Comparison of ENCODE assay signal across 8 cellular contexts in genomic region chr1:28249013-28249870, GRCh38. TPM values are rescaled to one million over a fixed set of nuclear protein-coding genes. Genes with fewer than 3 reads are reported as not detected.
DNase-seq lines count a peak whose midpoint lies in the region; ATAC-seq lines count a peak whose summit lies in the region.

No MANE protein-coding gene starts in this region.

- peaks cover 46% of the 10 kb centered on the region for H3K4me1 Mint-ChIP-seq in activated naive CD4-positive, alpha-beta T cell treated with anti-CD3 and anti-CD28 coated beads for 36 hours (ENCODE audit: low read depth)

- peak overlapping the region; percentile 56 for H3K4me3 Mint-ChIP-seq in activated naive CD4-positive, alpha-beta T cell treated with anti-CD3 and anti-CD28 coated beads for 36 hours

- DNase-seq in stimulated activated naive CD4-positive, alpha-beta T cell treated with Interleukin-2 at 50 U/mL for 16 hours (lab: John Stamatoyannopoulos, UW): peak; percentile 24
- DNase-seq in stimulated activated naive CD4-positive, alpha-beta T cell (lab: John Stamatoyannopoulos, UW): no peak
- DNase-seq in NCI-H2196 (lab: John Stamatoyannopoulos, UW; ENCODE audit: unreplicated experiment) (peak; percentile 55), glomerular visceral epithelial cell (ENCODE audit: extremely low spot score) (peak; percentile 79), renal cortical epithelial cell (ENCODE audit: low read depth) (peak; percentile 95)
- peak; percentile 71 for DNase-seq in activated naive CD4-positive, alpha-beta T cell treated with anti-CD3 and anti-CD28 coated beads for 36 hours

- ATAC-seq in GM21526 (IDR thresholded peaks at IDR 0.05; ENCODE audit: low FRiP score, unreplicated experiment): no peak
- no peak for ATAC-seq in HG03095 (IDR thresholded peaks at IDR 0.05; ENCODE audit: unreplicated experiment)

- H3K9me3 Mint-ChIP-seq in activated naive CD4-positive, alpha-beta T cell treated with anti-CD3 and anti-CD28 coated beads for 36 hours: no peaks in the 10 kb centered on the region

- CTCF ChIA-PET in activated naive CD4-positive, alpha-beta T cell treated with anti-CD3 and anti-CD28 coated beads for 36 hours (lab: Charles Lee): interaction anchor here (0.6 to 2.8 kb wide), 34 partner anchors 10 to 355 kb away, joined by 3 to 50 read pairs (median 4); partner anchors contain the start of genes ATP5IF1, EYA3, MED18 and SESN2

- no peaks in the 10 kb centered on the region for H3K27me3 Mint-ChIP-seq in activated naive CD4-positive, alpha-beta T cell treated with anti-CD3 and anti-CD28 coated beads for 36 hours (ENCODE audit: low read depth)

- intact Hi-C loops in activated naive CD4-positive, alpha-beta T cell treated with anti-CD3 and anti-CD28 coated beads for 36 hours (cut with micrococcal nuclease): loop anchor here (1.0 to 5.0 kb wide), 6 partner anchors 10 to 638 kb away; partner anchors contain the start of genes GMEB1, SESN2 and YTHDF2

- H3K27ac Mint-ChIP-seq in activated naive CD4-positive, alpha-beta T cell treated with anti-CD3 and anti-CD28 coated beads for 36 hours: peak overlapping the region; percentile 97

- no peaks in the 10 kb centered on the region for H3K36me3 Mint-ChIP-seq in activated naive CD4-positive, alpha-beta T cell treated with anti-CD3 and anti-CD28 coated beads for 36 hours (ENCODE audit: low read depth)

RNA-seq across cellular contexts. Expression of gene SESN2, which starts 10.1 kb away (rescaled TPM):
- 10 to 100 TPM; 46.2 to 46.9 TPM for total RNA-seq in activated naive CD4-positive, alpha-beta T cell treated with anti-CD3 and anti-CD28 coated beads for 36 hours
- 35.4 and 42.1 TPM in 2 replicates for total RNA-seq in renal cortical epithelial cell

RNA-seq across cellular contexts. Expression of gene ATP5IF1, which starts 13.3 kb away (rescaled TPM):
- 100 to 1,000 TPM; 182 to 185 TPM for total RNA-seq in activated naive CD4-positive, alpha-beta T cell treated with anti-CD3 and anti-CD28 coated beads for 36 hours
- total RNA-seq in renal cortical epithelial cell: 168 and 205 TPM in 2 replicates

RNA-seq across cellular contexts. Expression of gene DNAJC8, which starts 16.4 kb away (rescaled TPM):
- 100 to 1,000 TPM; 113 to 115 TPM for total RNA-seq in activated naive CD4-positive, alpha-beta T cell treated with anti-CD3 and anti-CD28 coated beads for 36 hours
- total RNA-seq in renal cortical epithelial cell: 70.0 and 71.1 TPM in 2 replicates

Comparison
In these comparisons a context has a peak if more than half of its experiments do, and no peak if none do; other contexts are left out.
1. DNase-seq: peak in stimulated activated naive CD4-positive, alpha-beta T cell treated with Interleukin-2 at 50 U/mL for 16 hours (single experiment), NCI-H2196 (single experiment), activated naive CD4-positive, alpha-beta T cell treated with anti-CD3 and anti-CD28 coated beads for 36 hours (single experiment), glomerular visceral epithelial cell (single experiment) and renal cortical epithelial cell (single experiment); none in stimulated activated naive CD4-positive, alpha-beta T cell (0 of 6).